ENCODE assay signal across 2 cellular contexts in the genomic region with DNA sequence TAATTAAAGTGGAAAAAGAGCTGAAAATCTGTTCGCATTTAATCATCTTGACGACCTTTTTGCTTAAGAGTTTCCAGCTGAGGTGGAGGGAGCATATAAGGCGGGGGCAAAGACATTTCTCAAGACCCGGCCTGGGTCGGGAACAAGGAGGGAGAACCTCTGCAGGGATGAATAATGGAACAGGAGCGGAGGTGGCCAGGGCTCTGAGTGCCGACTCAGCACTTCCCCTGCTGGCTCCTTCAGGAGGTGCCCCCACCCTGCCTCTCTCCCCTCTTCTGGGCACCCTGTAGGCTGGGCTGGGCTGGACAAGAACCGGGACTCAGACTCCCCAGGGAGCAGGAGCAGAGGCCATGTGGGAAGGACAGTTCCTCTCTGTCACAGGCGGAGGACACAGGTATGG.
TF ChIP-seq lines count a peak whose summit lies in the region.

No MANE protein-coding gene starts in this region.

TF ChIP-seq in HepG2, 621 proteins besides CTCF, POLR2A, EP300 and RAD21:
- no peak for TF ChIP-seq RBAK (CRISPR knock-in tag; IDR thresholded peaks at IDR 0.05)
- no peak for TF ChIP-seq ZNF556 (CRISPR knock-in tag; IDR thresholded peaks at IDR 0.05; ENCODE audit: borderline replicate concordance)
- TF ChIP-seq MAFF (IDR thresholded peaks at IDR 0.05; ENCODE audit: low read depth, low read length): peak; percentile 90
- TF ChIP-seq MAFK (conservative IDR thresholded peaks at IDR 0.05 in 1 of 2, IDR thresholded peaks at IDR 0.05 in 1 of 2; ENCODE audit: low read length in 2 of 2): peak; percentile 94 to 97
- TF ChIP-seq RBM39 (IDR thresholded peaks at IDR 0.05; ENCODE audit: low read depth, low read length, poor library complexity, severe bottlenecking): no peak

TF ChIP-seq in WTC11, 78 proteins besides CTCF, POLR2A, EP300 and RAD21:
- no peak for TF ChIP-seq ZNF317 (CRISPR knock-in tag; IDR thresholded peaks at IDR 0.05; ENCODE audit: borderline replicate concordance, low read depth)
- TF ChIP-seq, protein P1, sequence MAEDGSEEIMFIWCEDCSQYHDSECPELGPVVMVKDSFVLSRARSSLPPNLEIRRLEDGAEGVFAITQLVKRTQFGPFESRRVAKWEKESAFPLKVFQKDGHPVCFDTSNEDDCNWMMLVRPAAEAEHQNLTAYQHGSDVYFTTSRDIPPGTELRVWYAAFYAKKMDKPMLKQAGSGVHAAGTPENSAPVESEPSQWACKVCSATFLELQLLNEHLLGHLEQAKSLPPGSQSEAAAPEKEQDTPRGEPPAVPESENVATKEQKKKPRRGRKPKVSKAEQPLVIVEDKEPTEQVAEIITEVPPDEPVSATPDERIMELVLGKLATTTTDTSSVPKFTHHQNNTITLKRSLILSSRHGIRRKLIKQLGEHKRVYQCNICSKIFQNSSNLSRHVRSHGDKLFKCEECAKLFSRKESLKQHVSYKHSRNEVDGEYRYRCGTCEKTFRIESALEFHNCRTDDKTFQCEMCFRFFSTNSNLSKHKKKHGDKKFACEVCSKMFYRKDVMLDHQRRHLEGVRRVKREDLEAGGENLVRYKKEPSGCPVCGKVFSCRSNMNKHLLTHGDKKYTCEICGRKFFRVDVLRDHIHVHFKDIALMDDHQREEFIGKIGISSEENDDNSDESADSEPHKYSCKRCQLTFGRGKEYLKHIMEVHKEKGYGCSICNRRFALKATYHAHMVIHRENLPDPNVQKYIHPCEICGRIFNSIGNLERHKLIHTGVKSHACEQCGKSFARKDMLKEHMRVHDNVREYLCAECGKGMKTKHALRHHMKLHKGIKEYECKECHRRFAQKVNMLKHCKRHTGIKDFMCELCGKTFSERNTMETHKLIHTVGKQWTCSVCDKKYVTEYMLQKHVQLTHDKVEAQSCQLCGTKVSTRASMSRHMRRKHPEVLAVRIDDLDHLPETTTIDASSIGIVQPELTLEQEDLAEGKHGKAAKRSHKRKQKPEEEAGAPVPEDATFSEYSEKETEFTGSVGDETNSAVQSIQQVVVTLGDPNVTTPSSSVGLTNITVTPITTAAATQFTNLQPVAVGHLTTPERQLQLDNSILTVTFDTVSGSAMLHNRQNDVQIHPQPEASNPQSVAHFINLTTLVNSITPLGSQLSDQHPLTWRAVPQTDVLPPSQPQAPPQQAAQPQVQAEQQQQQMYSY (CRISPR knock-in tag; IDR thresholded peaks at IDR 0.05): peak; percentile 69
TF ChIP-seq in WTC11: peak in this region for 1.
